16 cellular contexts compared by ENCODE assay signal in the genomic region with DNA sequence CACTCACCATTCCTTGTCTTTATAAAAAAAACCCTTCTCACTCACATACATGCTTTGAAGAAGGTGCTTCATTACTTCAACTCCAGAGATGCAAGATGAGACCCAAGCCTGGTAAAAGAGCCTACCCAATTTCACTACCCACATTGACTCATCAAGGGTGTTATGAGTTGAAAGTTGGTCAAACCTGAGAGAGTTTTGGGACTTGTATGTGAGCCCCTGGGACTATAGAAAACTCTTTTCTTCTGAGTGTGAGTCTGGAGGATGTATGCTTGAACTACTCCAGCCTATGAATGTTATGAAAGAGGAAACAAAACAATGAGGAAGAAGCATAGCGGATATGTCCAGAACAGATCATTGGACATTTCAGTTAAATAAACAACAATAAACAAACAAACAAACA.
DNase-seq lines count a peak whose midpoint lies in the region; ATAC-seq and TF ChIP-seq lines count a peak whose summit lies in the region.
"Had no signal": no experiment of that assay in that cellular context is flagged by ENCODE, and none has a peak within 500 bp of the region (broad histone marks: within the 10 kb centered on the region; RNA-seq: fewer than 3 reads in every experiment).

No MANE protein-coding gene starts in this region.

- POLR2A ChIA-PET in HEK293T (lab: Yijun Ruan, JAX), result no interaction called here

- H3K27ac ChIP-seq in SJCRH30 (no peak overlapping the region), substantia nigra (ENCODE audit: low read depth, low read length, poor library complexity, severe bottlenecking) (no peak overlapping the region)
- H3K27ac ChIP-seq: left ventricle myocardium inferior, neural progenitor cell had no signal

- H3K4me1 ChIP-seq in SJCRH30, result no peaks in the 10 kb centered on the region
- H3K4me1 ChIP-seq: HAP-1, left ventricle myocardium inferior, neural progenitor cell had no signal

- ATAC-seq in GM18511 (IDR thresholded peaks at IDR 0.05; ENCODE audit: unreplicated experiment) (peak; percentile 81), GM19467 (IDR thresholded peaks at IDR 0.05; ENCODE audit: unreplicated experiment) (peak; percentile 78), HG02885 (IDR thresholded peaks at IDR 0.05; ENCODE audit: poor library complexity, unreplicated experiment) (peak; percentile 81), HG03575 (IDR thresholded peaks at IDR 0.05; ENCODE audit: extremely low read depth, insufficient number of reproducible peaks, low FRiP score, unreplicated experiment) (peak; percentile 75)
- ATAC-seq: effector memory CD8-positive, alpha-beta T cell had no signal

- H3K27me3 ChIP-seq in SJCRH30, result no peaks in the 10 kb centered on the region
- H3K27me3 ChIP-seq: neural progenitor cell had no signal

- H3K4me3 ChIP-seq in SJCRH30, result no peak overlapping the region
- H3K4me3 ChIP-seq: HAP-1, left ventricle myocardium inferior, neural progenitor cell had no signal

- H3K36me3 ChIP-seq in SJCRH30, result no peaks in the 10 kb centered on the region
- H3K36me3 ChIP-seq: HAP-1, left ventricle myocardium inferior, neural progenitor cell had no signal

- CTCF ChIA-PET in HEK293T (lab: Yijun Ruan, JAX), result no interaction called here

- no peaks in the 10 kb centered on the region for H3K9me3 ChIP-seq in SJCRH30 (replicated peaks)
- H3K9me3 ChIP-seq: HAP-1, left ventricle myocardium inferior had no signal

- no peak for DNase-seq in SJCRH30
- DNase-seq in NCI-H2107 treated with DMSO at 0.1 percent for 48 hours (lab: John Stamatoyannopoulos, UW; ENCODE audit: unreplicated experiment), result no peak
- DNase-seq in substantia nigra (lab: John Stamatoyannopoulos, UW), result no peak
- DNase-seq in HEK293T (ENCODE audit: extremely low spot score), result no peak
- DNase-seq: CD4-positive, alpha-beta T cell; effector memory CD8-positive, alpha-beta T cell; Kasumi-1; left ventricle myocardium inferior; NCI-H2171; small intestine had no signal

TF ChIP-seq in HEK293T, 16 proteins besides CTCF, POLR2A, EP300 and RAD21:
- TF ChIP-seq CTBP1 (IDR thresholded peaks at IDR 0.05; ENCODE audit: borderline replicate concordance) (no peak), SP1 (IDR thresholded peaks at IDR 0.05) (no peak), FOXA1 (IDR thresholded peaks at IDR 0.05) (no peak), ARNT (IDR thresholded peaks at IDR 0.05) (no peak), LEF1 (IDR thresholded peaks at IDR 0.05; ENCODE audit: borderline replicate concordance) (no peak), SUZ12 (IDR thresholded peaks at IDR 0.05) (no peak)
TF ChIP-seq in HEK293T: peak in this region for 0.
